ENCODE assay signal across 9 cellular contexts in genomic region chr1:110384581-110385321, GRCh38. TPM values are rescaled to one million over a fixed set of nuclear protein-coding genes. Genes with fewer than 3 reads are reported as not detected.
DNase-seq lines count a peak whose midpoint lies in the region; ATAC-seq and TF ChIP-seq lines count a peak whose summit lies in the region.
"Had no signal": no experiment of that assay in that cellular context is flagged by ENCODE, and none has a peak within 500 bp of the region (broad histone marks: within the 10 kb centered on the region; RNA-seq: fewer than 3 reads in every experiment).

No MANE protein-coding gene starts in this region.

- peaks cover 5% of the 10 kb centered on the region for H3K36me3 Mint-ChIP-seq in CD4-positive, alpha-beta T cell (ENCODE audit: low read depth)
- H3K36me3 Mint-ChIP-seq in activated naive CD8-positive, alpha-beta T cell treated with anti-CD3 and anti-CD28 coated beads, Interleukin-2, amount 10 ng/mL, durations not matched to agents 7 days and 5 days = peaks cover 15% of the 10 kb centered on the region
- peaks cover 6% of the 10 kb centered on the region for H3K36me3 Mint-ChIP-seq in chondrocyte (ENCODE audit: low read depth)

- ATAC-seq in CD4-positive, alpha-beta T cell (ENCODE audit: poor library complexity) = no peak
- peak; percentile 77 for ATAC-seq in GM19351 (IDR thresholded peaks at IDR 0.05; ENCODE audit: unreplicated experiment)
- peak; percentile 65 for ATAC-seq in HG03108 (IDR thresholded peaks at IDR 0.05; ENCODE audit: unreplicated experiment)
- ATAC-seq in activated naive CD8-positive, alpha-beta T cell treated with anti-CD3 and anti-CD28 coated beads, Interleukin-2, amount 10 ng/mL, durations not matched to agents 7 days and 5 days (ENCODE audit: low read depth) = no peak
- no peak for ATAC-seq in GM21526 (IDR thresholded peaks at IDR 0.05; ENCODE audit: low FRiP score, unreplicated experiment)
- ATAC-seq in HG02970 (IDR thresholded peaks at IDR 0.05; ENCODE audit: low FRiP score, unreplicated experiment) = no peak

- H3K27ac Mint-ChIP-seq in CD4-positive, alpha-beta T cell = peak overlapping the region; percentile 76
- H3K27ac Mint-ChIP-seq in activated naive CD8-positive, alpha-beta T cell treated with anti-CD3 and anti-CD28 coated beads, Interleukin-2, amount 10 ng/mL, durations not matched to agents 7 days and 5 days = peak overlapping the region; percentile 54
- H3K27ac Mint-ChIP-seq in chondrocyte (ENCODE audit: unreplicated experiment) = no peak overlapping the region

- H3K4me1 Mint-ChIP-seq in CD4-positive, alpha-beta T cell (ENCODE audit: low read depth) = peaks cover 17% of the 10 kb centered on the region
- H3K4me1 Mint-ChIP-seq in activated naive CD8-positive, alpha-beta T cell treated with anti-CD3 and anti-CD28 coated beads, Interleukin-2, amount 10 ng/mL, durations not matched to agents 7 days and 5 days = peaks cover 12% of the 10 kb centered on the region
- peaks cover 18% of the 10 kb centered on the region for H3K4me1 Mint-ChIP-seq in chondrocyte (ENCODE audit: low read depth)

- no peaks in the 10 kb centered on the region for H3K9me3 ChIP-seq in CD4-positive, alpha-beta T cell (ENCODE audit: control insufficient read depth, low read length)

- no peak overlapping the region for H3K27ac ChIP-seq in CD4-positive, alpha-beta T cell (ENCODE audit: low read depth, low read length)
- H3K27ac ChIP-seq: C4-2B had no signal

- H3K4me3 Mint-ChIP-seq in CD4-positive, alpha-beta T cell = no peak overlapping the region
- H3K4me3 Mint-ChIP-seq in activated naive CD8-positive, alpha-beta T cell treated with anti-CD3 and anti-CD28 coated beads, Interleukin-2, amount 10 ng/mL, durations not matched to agents 7 days and 5 days = no peak overlapping the region
- H3K4me3 Mint-ChIP-seq in chondrocyte (ENCODE audit: unreplicated experiment) = no peak overlapping the region

- POLR2A ChIA-PET in CD4-positive, alpha-beta T cell (lab: Charles Lee) = interaction anchor here (0.6 to 2.1 kb wide), 2 partner anchors 42 to 46 kb away, joined by 3 to 17 read pairs; partner anchors contain the start of gene RBM15
- POLR2A ChIA-PET in activated naive CD8-positive, alpha-beta T cell treated with anti-CD3 and anti-CD28 coated beads, Interleukin-2, amount 10 ng/mL, durations not matched to agents 7 days and 5 days (lab: Charles Lee) = interaction anchor here (2.0 kb wide), 1 partner anchor 45 kb away, joined by 11 read pairs; the partner anchor contains the start of gene RBM15

- H3K27me3 Mint-ChIP-seq in CD4-positive, alpha-beta T cell = no peaks in the 10 kb centered on the region
- H3K27me3 Mint-ChIP-seq in activated naive CD8-positive, alpha-beta T cell treated with anti-CD3 and anti-CD28 coated beads, Interleukin-2, amount 10 ng/mL, durations not matched to agents 7 days and 5 days = no peaks in the 10 kb centered on the region
- no peaks in the 10 kb centered on the region for H3K27me3 Mint-ChIP-seq in chondrocyte (ENCODE audit: low read depth)

- DNase-seq in CD4-positive, alpha-beta T cell = no peak
- DNase-seq in activated naive CD8-positive, alpha-beta T cell treated with anti-CD3 and anti-CD28 coated beads, Interleukin-2, amount 10 ng/mL, durations not matched to agents 7 days and 5 days = no peak
- no peak for DNase-seq in chondrocyte (ENCODE audit: low spot score)
- no peak for DNase-seq in DMS153 treated with DMSO at 0.1 percent for 48 hours (lab: John Stamatoyannopoulos, UW; ENCODE audit: unreplicated experiment)

- H3K9me3 Mint-ChIP-seq in CD4-positive, alpha-beta T cell = no peaks in the 10 kb centered on the region
- no peaks in the 10 kb centered on the region for H3K9me3 Mint-ChIP-seq in activated naive CD8-positive, alpha-beta T cell treated with anti-CD3 and anti-CD28 coated beads, Interleukin-2, amount 10 ng/mL, durations not matched to agents 7 days and 5 days
- no peaks in the 10 kb centered on the region for H3K9me3 Mint-ChIP-seq in chondrocyte (ENCODE audit: low read depth)

- TF ChIP-seq CTCF in CD4-positive, alpha-beta T cell (IDR thresholded peaks at IDR 0.05) = no peak
- no peak for TF ChIP-seq CTCF in chondrocyte (IDR thresholded peaks at IDR 0.05)

- intact Hi-C loops in CD4-positive, alpha-beta T cell (cut with DNase I, micrococcal nuclease) = no loop called here

- no peaks in the 10 kb centered on the region for H3K27me3 ChIP-seq in CD4-positive, alpha-beta T cell (ENCODE audit: control insufficient read depth, insufficient read depth, low read length)

- CTCF ChIA-PET in CD4-positive, alpha-beta T cell (lab: Charles Lee) = interaction anchor here (1.0 kb wide), 1 partner anchor 18 kb away, joined by 3 read pairs; no protein-coding TSS in a partner anchor

RNA-seq across cellular contexts. Expression of gene SLC16A4, which starts 6.1 kb away (rescaled TPM):
- not detected for total RNA-seq in CD4-positive, alpha-beta T cell
- under 1 TPM; 0.23 to 0.33 TPM for total RNA-seq in activated naive CD8-positive, alpha-beta T cell treated with anti-CD3 and anti-CD28 coated beads, Interleukin-2, amount 10 ng/mL, durations not matched to agents 7 days and 5 days
- 16.5 to 23.9 TPM (median 17.0 TPM) in 3 replicates for total RNA-seq in chondrocyte

RNA-seq across cellular contexts. Expression of gene LAMTOR5, which starts 22.7 kb away (rescaled TPM):
- total RNA-seq in CD4-positive, alpha-beta T cell = 100 to 1,000 TPM; 105 to 108 TPM
- total RNA-seq in activated naive CD8-positive, alpha-beta T cell treated with anti-CD3 and anti-CD28 coated beads, Interleukin-2, amount 10 ng/mL, durations not matched to agents 7 days and 5 days = 100 to 1,000 TPM; 115 TPM
- total RNA-seq in chondrocyte = 97.1 to 112 TPM (median 104 TPM) in 3 replicates

RNA-seq across cellular contexts. Expression of gene RBM15, which starts 45.6 kb away (rescaled TPM):
- total RNA-seq in CD4-positive, alpha-beta T cell = 10 to 100 TPM; 49.4 to 49.7 TPM
- 10 to 100 TPM; 80.3 to 80.6 TPM for total RNA-seq in activated naive CD8-positive, alpha-beta T cell treated with anti-CD3 and anti-CD28 coated beads, Interleukin-2, amount 10 ng/mL, durations not matched to agents 7 days and 5 days
- total RNA-seq in chondrocyte = 17.4 to 21.3 TPM (median 19.0 TPM) in 3 replicates

Comparison
In these comparisons a context has a peak if more than half of its experiments do, and no peak if none do; other contexts are left out.
1. ATAC-seq: peak in GM19351 (single experiment) and HG03108 (single experiment); none in CD4-positive, alpha-beta T cell (single experiment), activated naive CD8-positive, alpha-beta T cell treated with anti-CD3 and anti-CD28 coated beads, Interleukin-2, amount 10 ng/mL, durations not matched to agents 7 days and 5 days (single experiment), GM21526 (single experiment) and HG02970 (single experiment).
2. RNA of gene SLC16A4, which starts 6.1 kb away (total RNA-seq): 16.5 to 23.9 TPM in chondrocyte; 0.23 to 0.33 TPM in activated naive CD8-positive, alpha-beta T cell treated with anti-CD3 and anti-CD28 coated beads, Interleukin-2, amount 10 ng/mL, durations not matched to agents 7 days and 5 days and not detected in CD4-positive, alpha-beta T cell; every median in the first group is over 10 times any median in the second.